In the genomic region with DNA sequence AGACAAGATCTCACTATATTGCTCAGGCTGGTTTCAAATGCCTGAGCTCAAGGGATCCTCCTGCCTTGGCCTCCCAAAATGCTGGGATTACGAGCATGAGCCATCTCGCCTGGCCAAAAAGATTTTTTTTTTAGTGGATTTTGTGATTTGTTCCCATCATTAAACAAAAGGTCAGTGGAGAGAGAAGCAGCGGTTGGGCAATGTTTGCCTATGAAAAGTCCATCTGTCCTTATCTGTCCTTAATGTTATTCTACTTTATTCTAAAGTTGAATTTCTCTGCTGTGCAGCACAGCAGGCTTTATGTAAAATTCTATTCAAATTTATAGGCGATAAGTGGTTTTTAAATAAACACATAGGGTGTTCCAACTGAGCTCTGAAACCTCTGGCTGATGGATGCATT, we compare ENCODE assay signal across 1 cellular context.
TF ChIP-seq lines count a peak whose summit lies in the region.

No MANE protein-coding gene starts in this region.

TF ChIP-seq in HepG2, 621 proteins besides CTCF, POLR2A, EP300 and RAD21:
- TF ChIP-seq ZNF10 (CRISPR knock-in tag; IDR thresholded peaks at IDR 0.05; ENCODE audit: borderline replicate concordance, low read depth) (no peak), CEBPG (CRISPR knock-in tag; IDR thresholded peaks at IDR 0.05) (peak; percentile 64), ZEB1 (IDR thresholded peaks at IDR 0.05; ENCODE audit: insufficient replicate concordance, low read depth) (no peak), SMARCC2 (IDR thresholded peaks at IDR 0.05) (no peak), ZNF329 (CRISPR knock-in tag; IDR thresholded peaks at IDR 0.05; ENCODE audit: low read depth) (no peak)
- TF ChIP-seq, protein P1, sequence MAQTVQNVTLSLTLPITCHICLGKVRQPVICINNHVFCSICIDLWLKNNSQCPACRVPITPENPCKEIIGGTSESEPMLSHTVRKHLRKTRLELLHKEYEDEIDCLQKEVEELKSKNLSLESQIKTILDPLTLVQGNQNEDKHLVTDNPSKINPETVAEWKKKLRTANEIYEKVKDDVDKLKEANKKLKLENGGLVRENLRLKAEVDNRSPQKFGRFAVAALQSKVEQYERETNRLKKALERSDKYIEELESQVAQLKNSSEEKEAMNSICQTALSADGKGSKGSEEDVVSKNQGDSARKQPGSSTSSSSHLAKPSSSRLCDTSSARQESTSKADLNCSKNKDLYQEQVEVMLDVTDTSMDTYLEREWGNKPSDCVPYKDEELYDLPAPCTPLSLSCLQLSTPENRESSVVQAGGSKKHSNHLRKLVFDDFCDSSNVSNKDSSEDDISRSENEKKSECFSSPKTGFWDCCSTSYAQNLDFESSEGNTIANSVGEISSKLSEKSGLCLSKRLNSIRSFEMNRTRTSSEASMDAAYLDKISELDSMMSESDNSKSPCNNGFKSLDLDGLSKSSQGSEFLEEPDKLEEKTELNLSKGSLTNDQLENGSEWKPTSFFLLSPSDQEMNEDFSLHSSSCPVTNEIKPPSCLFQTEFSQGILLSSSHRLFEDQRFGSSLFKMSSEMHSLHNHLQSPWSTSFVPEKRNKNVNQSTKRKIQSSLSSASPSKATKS (CRISPR knock-in tag; IDR thresholded peaks at IDR 0.05): no peak
TF ChIP-seq in HepG2: peak in this region for 1.
